Comparison of ENCODE assay signal across 1 cellular context in genomic region chr10:70145666-70146488, GRCh38.
A peak's percentile ranks its signal among the peaks of the same experiment; 100 is the strongest.
TF ChIP-seq lines count a peak whose summit lies in the region.

No MANE protein-coding gene starts in this region.

TF ChIP-seq in HepG2, 621 proteins besides CTCF, POLR2A, EP300 and RAD21 (continued from another document and continues in another):
- TF ChIP-seq ZNF234 (CRISPR knock-in tag; conservative IDR thresholded peaks at IDR 0.05) (peak; percentile 85; the same call in 1 of the 2 replicates), ZC3H13 (CRISPR knock-in tag; IDR thresholded peaks at IDR 0.05) (peak; percentile 76; the same call in 1 of the 2 replicates), ZBTB39 (CRISPR knock-in tag; IDR thresholded peaks at IDR 0.05) (peak; percentile 39; the same call in 1 of the 2 replicates), NFKBIZ (CRISPR knock-in tag; IDR thresholded peaks at IDR 0.05) (0 out of 2 replicates have a peak, but pooled peaks have one; percentile 32), SRSF1 (optimal IDR thresholded peaks at IDR 0.05; ENCODE audit: low read depth, low read length) (no peak), PHF20 (CRISPR knock-in tag; IDR thresholded peaks at IDR 0.05) (0 out of 2 replicates have a peak, but pooled peaks have one; percentile 46), KLF16 (CRISPR knock-in tag; IDR thresholded peaks at IDR 0.05) (peak in 1 of 2 experiments; percentile 69; a peak in 2 of 4 replicates), MNT (IDR thresholded peaks at IDR 0.05) (peak; percentile 24; the same call in 1 of the 2 replicates), ZNF792 (CRISPR knock-in tag; IDR thresholded peaks at IDR 0.05) (peak; percentile 43; the same call in 1 of the 2 replicates), ZNF878 (CRISPR knock-in tag; IDR thresholded peaks at IDR 0.05) (no peak), TCF12 (IDR thresholded peaks at IDR 0.05) (no peak), TCF12 (CRISPR knock-in tag; IDR thresholded peaks at IDR 0.05) (0 out of 2 replicates have a peak, but pooled peaks have one; percentile 5), ZNF737 (CRISPR knock-in tag; IDR thresholded peaks at IDR 0.05; ENCODE audit: borderline replicate concordance) (no peak), KDM2A (CRISPR knock-in tag; IDR thresholded peaks at IDR 0.05; ENCODE audit: borderline replicate concordance, low read depth) (peak; percentile 75; the same call in 1 of the 2 replicates), GTF3A (CRISPR knock-in tag; conservative IDR thresholded peaks at IDR 0.05) (0 out of 2 replicates have a peak, but pooled peaks have one; percentile 5), SALL1 (CRISPR knock-in tag; IDR thresholded peaks at IDR 0.05) (peak; percentile 82), GMEB2 (CRISPR knock-in tag; IDR thresholded peaks at IDR 0.05; ENCODE audit: low read depth) (no peak), ZNF800 (CRISPR knock-in tag; IDR thresholded peaks at IDR 0.05) (peak; percentile 90), ZSCAN20 (CRISPR knock-in tag; IDR thresholded peaks at IDR 0.05; ENCODE audit: borderline replicate concordance) (0 out of 2 replicates have a peak, but pooled peaks have one; percentile 53), ZNF18 (CRISPR knock-in tag; IDR thresholded peaks at IDR 0.05; ENCODE audit: insufficient replicate concordance) (peak; percentile 51), TBX2 (CRISPR knock-in tag; IDR thresholded peaks at IDR 0.05; ENCODE audit: borderline replicate concordance) (peak; percentile 75), ZBTB38 (CRISPR knock-in tag; IDR thresholded peaks at IDR 0.05) (0 out of 2 replicates have a peak, but pooled peaks have one; percentile 77), ZNF577 (CRISPR knock-in tag; IDR thresholded peaks at IDR 0.05; ENCODE audit: borderline replicate concordance, low read depth) (no peak), ZNF772 (CRISPR knock-in tag; IDR thresholded peaks at IDR 0.05) (peak; percentile 53; the same call in 1 of the 2 replicates), FUBP1 (CRISPR knock-in tag; IDR thresholded peaks at IDR 0.05; ENCODE audit: borderline replicate concordance) (no peak), DNMT1 (CRISPR knock-in tag; IDR thresholded peaks at IDR 0.05) (peak; percentile 73; the same call in 1 of the 2 replicates), ZNF672 (CRISPR knock-in tag; IDR thresholded peaks at IDR 0.05) (peak; percentile 63; the same call in 1 of the 2 replicates), CEBPB (IDR thresholded peaks at IDR 0.05; ENCODE audit: borderline replicate concordance, low read depth, low read length) (no peak), ASH2L (IDR thresholded peaks at IDR 0.05; ENCODE audit: insufficient read length, low read depth, low read length) (no peak), SMYD3 (CRISPR knock-in tag; IDR thresholded peaks at IDR 0.05) (no peak), HIC2 (CRISPR knock-in tag; IDR thresholded peaks at IDR 0.05; ENCODE audit: low read depth) (0 out of 2 replicates have a peak, but pooled peaks have one; percentile 4), RXRB (CRISPR knock-in tag; IDR thresholded peaks at IDR 0.05; ENCODE audit: borderline replicate concordance) (peak; percentile 19; the same call in 1 of the 2 replicates), ZNF430 (CRISPR knock-in tag; IDR thresholded peaks at IDR 0.05) (no peak), ZNF674 (CRISPR knock-in tag; IDR thresholded peaks at IDR 0.05; ENCODE audit: low read depth) (0 out of 2 replicates have a peak, but pooled peaks have one; percentile 63), MAF1 (CRISPR knock-in tag; IDR thresholded peaks at IDR 0.05; ENCODE audit: borderline replicate concordance) (0 out of 2 replicates have a peak, but pooled peaks have one; percentile 41), ZBED4 (CRISPR knock-in tag; IDR thresholded peaks at IDR 0.05; ENCODE audit: borderline replicate concordance) (0 out of 2 replicates have a peak, but pooled peaks have one; percentile 16)
